Comparison of ENCODE assay signal across 1 cellular context in genomic region chr11:6388747-6389146, GRCh38.
TF ChIP-seq lines count a peak whose summit lies in the region.

No MANE protein-coding gene starts in this region.

TF ChIP-seq in A549, 52 proteins besides CTCF, POLR2A, EP300 and RAD21 (continued from another document):
- TF ChIP-seq REST (IDR thresholded peaks at IDR 0.05) (no peak), HES2 (IDR thresholded peaks at IDR 0.05) (no peak)
